13 cellular contexts compared by ENCODE assay signal in genomic region chr10:131743190-131744151, GRCh38.
DNase-seq lines count a peak whose midpoint lies in the region; ATAC-seq, FAIRE-seq and TF ChIP-seq lines count a peak whose summit lies in the region.
"Had no signal": no experiment of that assay in that cellular context is flagged by ENCODE, and none has a peak within 500 bp of the region (broad histone marks: within the 10 kb centered on the region; RNA-seq: fewer than 3 reads in every experiment).

No MANE protein-coding gene starts in this region.

- H4K20me1 ChIP-seq in GM12878 (ENCODE audit: control insufficient read depth, insufficient read depth) = no peaks in the 10 kb centered on the region

- H3K27ac ChIP-seq in GM12878 (ENCODE audit: control insufficient read depth, insufficient read depth) (no peak overlapping the region), suprapubic skin (no peak overlapping the region)
- H3K27ac ChIP-seq: A549, thoracic aorta had no signal

- CTCF ChIA-PET in activated CD8-positive, alpha-beta memory T cell treated with anti-CD3 and anti-CD28 coated beads, Interleukin-2, amount 10 ng/mL, durations not matched to agents 7 days and 5 days (lab: Charles Lee) = no interaction called here
- CTCF ChIA-PET in GM12878 (lab: Yijun Ruan, JAX) = interaction anchor here (0.7 kb wide), 1 partner anchor 22 kb away, joined by 4 read pairs; no protein-coding TSS in a partner anchor

- no peak for TF ChIP-seq POLR2A in GM12878 (IDR thresholded peaks at IDR 0.05; ENCODE audit: low read depth, low read length)
- no peak for TF ChIP-seq POLR2A in suprapubic skin (IDR thresholded peaks at IDR 0.05)

- DNase-seq in activated CD8-positive, alpha-beta memory T cell treated with anti-CD3 and anti-CD28 coated beads, Interleukin-2, amount 10 ng/mL, durations not matched to agents 7 days and 5 days = no peak
- DNase-seq in activated CD8-positive, alpha-beta memory T cell treated with anti-CD3 and anti-CD28 coated beads for 24 hours = no peak
- DNase-seq in GM12878 (ENCODE audit: low read depth, low spot score) (peak; percentile 45), suprapubic skin (ENCODE audit: low spot score in 2 of 2) (peak; percentile 47 to 68), GM03348 (ENCODE audit: low spot score) (no peak), COLO668 (lab: John Stamatoyannopoulos, UW; ENCODE audit: unreplicated experiment) (no peak), DMS79 treated with DMSO at 0.1 percent for 48 hours (lab: John Stamatoyannopoulos, UW) (no peak)
- DNase-seq: MM.1S had no signal

- H3K27me3 Mint-ChIP-seq in activated CD8-positive, alpha-beta memory T cell treated with anti-CD3 and anti-CD28 coated beads, Interleukin-2, amount 10 ng/mL, durations not matched to agents 7 days and 5 days = peaks cover 8% of the 10 kb centered on the region

- H3K36me3 Mint-ChIP-seq in activated CD8-positive, alpha-beta memory T cell treated with anti-CD3 and anti-CD28 coated beads, Interleukin-2, amount 10 ng/mL, durations not matched to agents 7 days and 5 days = no peaks in the 10 kb centered on the region
- H3K36me3 Mint-ChIP-seq: brain had no signal

- H3K27ac Mint-ChIP-seq in activated CD8-positive, alpha-beta memory T cell treated with anti-CD3 and anti-CD28 coated beads, Interleukin-2, amount 10 ng/mL, durations not matched to agents 7 days and 5 days = no peak overlapping the region

- H3K9me3 Mint-ChIP-seq in activated CD8-positive, alpha-beta memory T cell treated with anti-CD3 and anti-CD28 coated beads, Interleukin-2, amount 10 ng/mL, durations not matched to agents 7 days and 5 days (ENCODE audit: low read depth) = no peaks in the 10 kb centered on the region

- no peak for TF ChIP-seq RAD21 in GM12878 (IDR thresholded peaks at IDR 0.05; ENCODE audit: insufficient read depth, low read depth, low read length)

- peaks cover 12% of the 10 kb centered on the region for H3K4me1 ChIP-seq in GM12878 (ENCODE audit: control insufficient read depth, insufficient read depth, low read length)
- H3K4me1 ChIP-seq in suprapubic skin = no peaks in the 10 kb centered on the region
- H3K4me1 ChIP-seq: A549 had no signal

- POLR2A ChIA-PET in GM12878 (lab: Charles Lee) = no interaction called here

- TF ChIP-seq EP300 in GM12878 (IDR thresholded peaks at IDR 0.05; ENCODE audit: borderline replicate concordance in 1 of 2, control insufficient read depth in 1 of 2, low read depth in 2 of 2, low read length in 2 of 2) (peak in 1 of 2 experiments; percentile 71; a peak in 1 of 4 replicates), suprapubic skin (IDR thresholded peaks at IDR 0.05) (no peak)

- intact Hi-C loops in GM12878 (cut with micrococcal nuclease; ENCODE audit: unreplicated experiment) = no loop called here

- peak overlapping the region; percentile 15 for H2AFZ ChIP-seq in GM12878 (ENCODE audit: control insufficient read depth, low read depth, low read length)

- no peaks in the 10 kb centered on the region for H3K79me2 ChIP-seq in GM12878 (ENCODE audit: control insufficient read depth, insufficient read depth, low read length)

- no peak overlapping the region for H3K4me3 Mint-ChIP-seq in activated CD8-positive, alpha-beta memory T cell treated with anti-CD3 and anti-CD28 coated beads, Interleukin-2, amount 10 ng/mL, durations not matched to agents 7 days and 5 days

- 7% methylated on average over 23 of the region's 24 CpGs for WGBS in GM12878 (ENCODE audit: insufficient coverage, insufficient replicate concordance, low lambda C conversion rate, missing lambda C conversion rate)
- WGBS in suprapubic skin = 17% methylated on average over 22 of the region's 24 CpGs

- no peaks in the 10 kb centered on the region; the same call in 2 of the 3 replicates for H3K9me3 ChIP-seq in GM12878 (replicated peaks; ENCODE audit: control insufficient read depth, insufficient read depth, low read length)
- no peaks in the 10 kb centered on the region for H3K9me3 ChIP-seq in suprapubic skin
- H3K9me3 ChIP-seq: A549, thoracic aorta had no signal

- ATAC-seq in activated CD8-positive, alpha-beta memory T cell treated with anti-CD3 and anti-CD28 coated beads, Interleukin-2, amount 10 ng/mL, durations not matched to agents 7 days and 5 days = peak; percentile 20
- ATAC-seq in HG03139 (IDR thresholded peaks at IDR 0.05; ENCODE audit: unreplicated experiment) (peak; percentile 55), GM12878 (peak; percentile 85)

- H3K4me2 ChIP-seq in GM12878 (ENCODE audit: control insufficient read depth, insufficient read depth) = peak overlapping the region; percentile 54
- H3K4me2 ChIP-seq: A549 had no signal

- no TSS peak for BruUV-seq in GM12878 (replicated peaks; lab: Mats Ljungman, UMichigan)

- RAD21 ChIA-PET in GM12878 (lab: Charles Lee; ENCODE audit: unreplicated experiment) = interaction anchor here (0.8 kb wide), 1 partner anchor 10 kb away, joined by 3 read pairs; no protein-coding TSS in a partner anchor

- TF ChIP-seq CTCF in GM12878 (IDR thresholded peaks at IDR 0.05 in 2 of 3, conservative IDR thresholded peaks at IDR 0.05 in 1 of 3; ENCODE audit: control insufficient read depth in 2 of 3, extremely low read depth in 1 of 3, insufficient read depth in 1 of 3, low read depth in 3 of 3, low read length in 3 of 3) = no peak
- no peak for TF ChIP-seq CTCF in suprapubic skin (IDR thresholded peaks at IDR 0.05)

- SMC1A ChIA-PET in GM12878 (lab: Charles Lee; ENCODE audit: uncharacterized antibody, unreplicated experiment) = interaction anchor here (1.5 to 1.9 kb wide), 2 partner anchors 12 to 42 kb away, joined by 4 to 5 read pairs; no protein-coding TSS in a partner anchor

- H3K9ac ChIP-seq in GM12878 (ENCODE audit: control insufficient read depth, insufficient read depth, low read length) = no peak overlapping the region

- no peaks in the 10 kb centered on the region for H3K4me1 Mint-ChIP-seq in activated CD8-positive, alpha-beta memory T cell treated with anti-CD3 and anti-CD28 coated beads, Interleukin-2, amount 10 ng/mL, durations not matched to agents 7 days and 5 days

- in situ Hi-C loops in GM12878 (cut with MboI) = no loop called here

- H3K36me3 ChIP-seq in GM12878 (ENCODE audit: control insufficient read depth in 2 of 2, insufficient read depth in 2 of 2, low read length in 1 of 2) (no peaks in the 10 kb centered on the region), suprapubic skin (no peaks in the 10 kb centered on the region)
- H3K36me3 ChIP-seq: thoracic aorta had no signal

- H3K4me3 ChIP-seq in GM12878 = no peak overlapping the region
- H3K4me3 ChIP-seq in suprapubic skin = no peak overlapping the region
- H3K4me3 ChIP-seq: A549, thoracic aorta had no signal

- no peak for FAIRE-seq in GM12878 (lab: Jason Lieb, UNC)
- FAIRE-seq: A549, TTC549 had no signal

- H3K27me3 ChIP-seq in GM12878 (replicated peaks in 1 of 2; ENCODE audit: control insufficient read depth in 2 of 2, insufficient read depth in 2 of 2, low read length in 1 of 2) (no peaks in the 10 kb centered on the region), suprapubic skin (peaks cover 36% of the 10 kb centered on the region)

TF ChIP-seq in GM12878, 131 proteins besides CTCF, POLR2A, EP300 and RAD21 (continues in another document):
- no peak for TF ChIP-seq ZNF384 (IDR thresholded peaks at IDR 0.05; ENCODE audit: borderline replicate concordance, low read depth, low read length)
- TF ChIP-seq ZBTB11 (CRISPR knock-in tag; IDR thresholded peaks at IDR 0.05) = no peak
- TF ChIP-seq STAT1 (conservative IDR thresholded peaks at IDR 0.05) = no peak
- TF ChIP-seq SIX5 (IDR thresholded peaks at IDR 0.05; ENCODE audit: low read depth, low read length, severe bottlenecking) = no peak
- TF ChIP-seq SIN3A (IDR thresholded peaks at IDR 0.05; ENCODE audit: low read depth, low read length) = no peak
- TF ChIP-seq PAX8 (IDR thresholded peaks at IDR 0.05) = no peak
- TF ChIP-seq, protein P1, sequence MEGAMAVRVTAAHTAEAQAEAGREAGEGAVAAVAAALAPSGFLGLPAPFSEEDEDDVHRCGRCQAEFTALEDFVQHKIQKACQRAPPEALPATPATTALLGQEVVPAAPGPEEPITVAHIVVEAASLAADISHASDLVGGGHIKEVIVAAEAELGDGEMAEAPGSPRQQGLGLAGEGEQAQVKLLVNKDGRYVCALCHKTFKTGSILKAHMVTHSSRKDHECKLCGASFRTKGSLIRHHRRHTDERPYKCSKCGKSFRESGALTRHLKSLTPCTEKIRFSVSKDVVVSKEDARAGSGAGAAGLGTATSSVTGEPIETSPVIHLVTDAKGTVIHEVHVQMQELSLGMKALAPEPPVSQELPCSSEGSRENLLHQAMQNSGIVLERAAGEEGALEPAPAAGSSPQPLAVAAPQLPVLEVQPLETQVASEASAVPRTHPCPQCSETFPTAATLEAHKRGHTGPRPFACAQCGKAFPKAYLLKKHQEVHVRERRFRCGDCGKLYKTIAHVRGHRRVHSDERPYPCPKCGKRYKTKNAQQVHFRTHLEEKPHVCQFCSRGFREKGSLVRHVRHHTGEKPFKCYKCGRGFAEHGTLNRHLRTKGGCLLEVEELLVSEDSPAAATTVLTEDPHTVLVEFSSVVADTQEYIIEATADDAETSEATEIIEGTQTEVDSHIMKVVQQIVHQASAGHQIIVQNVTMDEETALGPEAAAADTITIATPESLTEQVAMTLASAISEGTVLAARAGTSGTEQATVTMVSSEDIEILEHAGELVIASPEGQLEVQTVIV (IDR thresholded peaks at IDR 0.05; ENCODE audit: borderline replicate concordance, partially characterized antibody) = no peak
- no peak for TF ChIP-seq CHD1 (IDR thresholded peaks at IDR 0.05; ENCODE audit: low read depth, low read length)

Comparison
In these comparisons a context has a peak if more than half of its experiments do, and no peak if none do; other contexts are left out.
1. ATAC-seq: peak in every context shown above with its lines; median percentile 85 in GM12878; 55 in HG03139; 20 in activated CD8-positive, alpha-beta memory T cell treated with anti-CD3 and anti-CD28 coated beads, Interleukin-2, amount 10 ng/mL, durations not matched to agents 7 days and 5 days.
2. DNase-seq: peak in GM12878 (single experiment) and suprapubic skin (2 of 2); none in activated CD8-positive, alpha-beta memory T cell treated with anti-CD3 and anti-CD28 coated beads, Interleukin-2, amount 10 ng/mL, durations not matched to agents 7 days and 5 days (single experiment), activated CD8-positive, alpha-beta memory T cell treated with anti-CD3 and anti-CD28 coated beads for 24 hours (single experiment), GM03348 (single experiment), COLO668 (single experiment) and DMS79 treated with DMSO at 0.1 percent for 48 hours (single experiment).